ENCODE assay signal across 8 cellular contexts in genomic region chr1:36088577-36089392, GRCh38. TPM values are rescaled to one million over a fixed set of nuclear protein-coding genes. Genes with fewer than 3 reads are reported as not detected.
DNase-seq lines count a peak whose midpoint lies in the region; ATAC-seq lines count a peak whose summit lies in the region.

Gene ADPRS, plus strand, starts transcription at chr1:36088892. Its CDS starts 13 bp downstream, at chr1:36088905.

- H2BK120ac ChIP-seq in mesenchymal stem cell (ENCODE audit: low read depth, low read length) = no peak within 1 kb of the TSS

- H3K14ac ChIP-seq in mesenchymal stem cell (ENCODE audit: low read length in 2 of 2) = peak within 1 kb of the TSS in 1 of 2 experiments; percentile 80

- peaks cover 34% of the 10 kb centered on the region for H3K4me1 ChIP-seq in mesenchymal stem cell (ENCODE audit: control insufficient read depth, insufficient read depth, low read depth, low read length)

- peaks cover 0 to 11% of the 10 kb centered on the region in 2 experiments for H3K27me3 ChIP-seq in mesenchymal stem cell (ENCODE audit: control insufficient read depth in 1 of 2, insufficient read depth in 1 of 2, low read length in 2 of 2)

- H2BK12ac ChIP-seq in mesenchymal stem cell (ENCODE audit: low read length in 2 of 2) = peak within 1 kb of the TSS in 1 of 2 experiments; percentile 43

- peak within 1 kb of the TSS; percentile 22 for H2BK5ac ChIP-seq in mesenchymal stem cell (ENCODE audit: low read depth, low read length, poor library complexity, severe bottlenecking)

- H3K27ac ChIP-seq in mesenchymal stem cell (ENCODE audit: low read length, poor library complexity, severe bottlenecking) = peak within 1 kb of the TSS; percentile 69

- peak within 1 kb of the TSS; percentile 84 to 96 for H3K18ac ChIP-seq in mesenchymal stem cell (ENCODE audit: low read depth in 1 of 2, low read length in 2 of 2)

- H3K36me3 ChIP-seq in mesenchymal stem cell (ENCODE audit: control insufficient read depth in 1 of 2, insufficient read depth in 2 of 2, low read depth in 1 of 2, low read length in 2 of 2) = peaks cover 30 to 32% of the 10 kb centered on the region in 2 experiments

- H4K8ac ChIP-seq in mesenchymal stem cell (ENCODE audit: low read length) = peak within 1 kb of the TSS; percentile 93

- peak within 1 kb of the TSS; percentile 99 for H2AFZ ChIP-seq in mesenchymal stem cell (ENCODE audit: low read depth, low read length)

- WGBS in mesenchymal stem cell = 3% methylated on average over 70 of the region's 84 CpGs

- H3K9ac ChIP-seq in mesenchymal stem cell (ENCODE audit: low read length) = peak within 1 kb of the TSS; percentile 97

- H3K36me3 Mint-ChIP-seq in effector memory CD8-positive, alpha-beta T cell (ENCODE audit: insufficient read depth) = peaks cover 26% of the 10 kb centered on the region

- H3K4me2 ChIP-seq in mesenchymal stem cell (ENCODE audit: low read length, poor library complexity, severe bottlenecking) = peak within 1 kb of the TSS; percentile 85

- no peak within 1 kb of the TSS for H2BK15ac ChIP-seq in mesenchymal stem cell (ENCODE audit: low read depth, poor library complexity, severe bottlenecking)

- H3K23ac ChIP-seq in mesenchymal stem cell (ENCODE audit: low read length in 2 of 2) = no peak within 1 kb of the TSS

- H3K9me3 ChIP-seq in mesenchymal stem cell (ENCODE audit: control insufficient read depth, low read length) = no peaks in the 10 kb centered on the region

- peak within 1 kb of the TSS; percentile 94 to 97 for H3K4me3 ChIP-seq in mesenchymal stem cell (ENCODE audit: insufficient read depth in 1 of 2, low read depth in 1 of 2, low read length in 2 of 2)

- in situ Hi-C loops in Caki2 (cut with HindIII; ENCODE audit: low pct_unique_long_range_greater_than_20kb, low sequenced_read_pairs) = no loop called here

- peak; percentile 69 for ATAC-seq in GM21360 (IDR thresholded peaks at IDR 0.05; ENCODE audit: unreplicated experiment)
- peak; percentile 94 for ATAC-seq in effector memory CD8-positive, alpha-beta T cell (replicated peaks)

- H3K27ac Mint-ChIP-seq in effector memory CD8-positive, alpha-beta T cell = peak within 1 kb of the TSS; percentile 88 to 95

- H2AK5ac ChIP-seq in mesenchymal stem cell (ENCODE audit: low read length, severe bottlenecking) = no peak within 1 kb of the TSS

- peak within 1 kb of the TSS in 1 of 2 experiments; percentile 77 for H3K4ac ChIP-seq in mesenchymal stem cell (ENCODE audit: low read depth in 1 of 2, low read length in 2 of 2)

- peaks cover 23% of the 10 kb centered on the region for H3K79me1 ChIP-seq in mesenchymal stem cell (replicated peaks; ENCODE audit: low read length, poor library complexity, severe bottlenecking)

- peak within 1 kb of the TSS; percentile 79 for H4K91ac ChIP-seq in mesenchymal stem cell (ENCODE audit: low read length)

- no peaks in the 10 kb centered on the region for H3K9me3 Mint-ChIP-seq in effector memory CD8-positive, alpha-beta T cell

- H3K4me1 Mint-ChIP-seq in effector memory CD8-positive, alpha-beta T cell (ENCODE audit: low read depth in 2 of 2) = peaks cover 15 to 21% of the 10 kb centered on the region in 2 donors

- peaks cover 11 to 29% of the 10 kb centered on the region in 2 donors for H3K27me3 Mint-ChIP-seq in effector memory CD8-positive, alpha-beta T cell

- H3K4me3 Mint-ChIP-seq in effector memory CD8-positive, alpha-beta T cell = peak within 1 kb of the TSS; percentile 80 to 84

- peak; percentile 82 for DNase-seq in Caki2 (ENCODE audit: low read depth)
- peak; percentile 83 for DNase-seq in HT1080 (ENCODE audit: low read depth)
- peak; percentile 90 for DNase-seq in NOMO-1 treated with DMSO at 0.1 percent for 48 hours (lab: John Stamatoyannopoulos, UW; ENCODE audit: unreplicated experiment)
- peak; percentile 77 to 78 for DNase-seq in activated CD8-positive, alpha-beta memory T cell treated with anti-CD3 and anti-CD28 coated beads for 4 hours (ENCODE audit: low read depth in 2 of 2)
- DNase-seq in effector memory CD8-positive, alpha-beta T cell = peak; percentile 85 to 89 (median 85)
- DNase-seq in mesenchymal stem cell = peak; percentile 89
- DNase-seq in stimulated activated CD8-positive, alpha-beta memory T cell treated with anti-CD3 and anti-CD28 coated beads, Interleukin-12 subunit alpha, Interleukin-12 subunit beta, amount 100 ng/mL, for 24 hours (ENCODE audit: extremely low read depth) = peak; percentile 81

RNA-seq across cellular contexts. Expression of gene ADPRS, which starts in this region (rescaled TPM):
- 73.6 and 83.8 TPM in 2 replicates for total RNA-seq in Caki2 (2014; rRNA removed; shearing (Covaris generic); ENCODE audit: low replicate concordance)
- total RNA-seq in HT1080 (2014; rRNA removed; shearing (Covaris generic)) = 104 and 112 TPM in 2 replicates
- polyA plus RNA-seq in HT1080 (2015; cell fraction: cytosol; rRNA removed) = 56.5 and 65.9 TPM in 2 replicates
- polyA plus RNA-seq in HT1080 (2015; cell fraction: nucleus; rRNA removed) = 39.0 and 40.3 TPM in 2 replicates
- 15.5 TPM for polyA plus RNA-seq in mesenchymal stem cell (2013, experiment 1 of 2)
- polyA plus RNA-seq in mesenchymal stem cell (2013, experiment 2 of 2) = 16.6 TPM

Comparison
In these comparisons a context has a peak if more than half of its experiments do, and no peak if none do; other contexts are left out.
1. Peak in every context shown above with its lines: DNase-seq, ATAC-seq, H3K4me3 ChIP-seq and H3K27ac ChIP-seq.